Comparison of ENCODE assay signal across 18 cellular contexts in the genomic region with DNA sequence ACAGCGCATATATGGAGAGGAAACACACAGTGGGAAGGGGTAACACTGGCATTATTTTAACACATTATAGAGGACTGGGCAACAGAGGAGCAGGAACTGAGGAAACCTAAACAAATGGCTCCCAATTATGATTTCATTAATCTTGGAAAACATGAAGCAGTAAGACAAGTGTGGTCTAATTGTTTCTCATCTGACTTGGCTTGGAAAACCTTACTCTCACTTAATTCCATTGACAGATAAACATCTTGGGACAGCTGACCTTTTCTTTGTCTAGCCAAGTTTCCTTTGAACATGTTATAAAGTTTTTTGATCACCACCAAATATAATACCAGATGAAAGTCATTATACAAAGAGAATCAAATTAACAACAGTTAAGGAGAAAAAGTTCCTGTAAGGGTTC. TPM values are rescaled to one million over a fixed set of nuclear protein-coding genes. Genes with fewer than 3 reads are reported as not detected.
DNase-seq lines count a peak whose midpoint lies in the region; ATAC-seq, FAIRE-seq and TF ChIP-seq lines count a peak whose summit lies in the region.
"Had no signal": no experiment of that assay in that cellular context is flagged by ENCODE, and none has a peak within 500 bp of the region (broad histone marks: within the 10 kb centered on the region; RNA-seq: fewer than 3 reads in every experiment).

No MANE protein-coding gene starts in this region.

- TF ChIP-seq CTCF in coronary artery (IDR thresholded peaks at IDR 0.05) (no peak), testis (IDR thresholded peaks at IDR 0.05) (no peak)

- H3K27ac ChIP-seq in coronary artery (peak overlapping the region; percentile 64 to 87), muscle layer of duodenum (ENCODE audit: low read length) (peak overlapping the region; percentile 76), testis (peak overlapping the region; percentile 31 to 85)

- H3K9me3 Mint-ChIP-seq in stimulated activated naive B cell treated with anti-CD40 and anti-IgM and Interleukin-4, amounts not matched to agents 10 μg/mL and 1 μg/mL and 100 μg/mL, for 72 hours: peaks cover 0 to 2% of the 10 kb centered on the region in 2 donors

- ATAC-seq in GM18858 (IDR thresholded peaks at IDR 0.05; ENCODE audit: unreplicated experiment): no peak
- no peak for ATAC-seq in stimulated activated naive B cell treated with anti-CD40 and anti-IgM and Interleukin-4, amounts not matched to agents 10 μg/mL and 1 μg/mL and 100 μg/mL, for 72 hours (replicated peaks)

- no peak for TF ChIP-seq POLR2A in testis (IDR thresholded peaks at IDR 0.05)

- no peak for FAIRE-seq in GM19239 (lab: Jason Lieb, UNC)
- FAIRE-seq: G401.6, GM12892, small intestine had no signal

- H3K4me1 ChIP-seq in muscle layer of duodenum (ENCODE audit: control insufficient read depth in 1 of 2, insufficient read depth in 2 of 2, low read length in 2 of 2) (peaks cover 4 to 8% of the 10 kb centered on the region in 2 donors), testis (peaks cover 10% of the 10 kb centered on the region)

- DNase-seq in M059J (ENCODE audit: low read depth) (peak; percentile 65), coronary artery (ENCODE audit: low spot score) (no peak), testis (no peak), iPS-NIHi11 (ENCODE audit: low spot score) (no peak), GM19239 (ENCODE audit: insufficient read length, low spot score) (no peak)
- DNase-seq in stimulated activated naive B cell treated with anti-CD40 and anti-IgM and Interleukin-4, amounts not matched to agents 10 μg/mL and 1 μg/mL and 100 μg/mL, for 72 hours: no peak
- DNase-seq: activated CD4-positive, CD25-positive, alpha-beta regulatory T cell; activated gamma-delta T cell treated with Interleukin-2 at 50 U/mL for 16 hours; Calu3; NCI-H2171 treated with DMSO at 0.1 percent for 48 hours; NK-92 treated with Interleukin-12 subunit alpha and Interleukin-12 subunit beta, amount 100 ng/mL, for 24 hours; small intestine; T-helper 2 cell had no signal

- H3K4me1 Mint-ChIP-seq in stimulated activated naive B cell treated with anti-CD40 and anti-IgM and Interleukin-4, amounts not matched to agents 10 μg/mL and 1 μg/mL and 100 μg/mL, for 72 hours: peaks cover 4 to 6% of the 10 kb centered on the region in 2 donors

- H3K4me3 Mint-ChIP-seq in stimulated activated naive B cell treated with anti-CD40 and anti-IgM and Interleukin-4, amounts not matched to agents 10 μg/mL and 1 μg/mL and 100 μg/mL, for 72 hours: no peak overlapping the region

- H3K27me3 Mint-ChIP-seq in stimulated activated naive B cell treated with anti-CD40 and anti-IgM and Interleukin-4, amounts not matched to agents 10 μg/mL and 1 μg/mL and 100 μg/mL, for 72 hours: no peaks in the 10 kb centered on the region

- intact Hi-C loops in testis (cut with DNase I; ENCODE audit: low total_unique reads): no loop called here

- no peaks in the 10 kb centered on the region for H3K36me3 ChIP-seq in muscle layer of duodenum (ENCODE audit: control insufficient read depth in 1 of 2, insufficient read depth in 2 of 2, low read length in 2 of 2)
- no peaks in the 10 kb centered on the region for H3K36me3 ChIP-seq in testis (ENCODE audit: low read depth, missing control alignments)

- no peak overlapping the region for H3K27ac Mint-ChIP-seq in stimulated activated naive B cell treated with anti-CD40 and anti-IgM and Interleukin-4, amounts not matched to agents 10 μg/mL and 1 μg/mL and 100 μg/mL, for 72 hours

- H3K36me3 Mint-ChIP-seq in stimulated activated naive B cell treated with anti-CD40 and anti-IgM and Interleukin-4, amounts not matched to agents 10 μg/mL and 1 μg/mL and 100 μg/mL, for 72 hours: peaks cover 10 to 22% of the 10 kb centered on the region in 2 donors

- H3K4me3 ChIP-seq in coronary artery: peak overlapping the region; percentile 56
- peak overlapping the region; percentile 24 to 42 for H3K4me3 ChIP-seq in muscle layer of duodenum (ENCODE audit: low read depth in 1 of 2, low read length in 2 of 2)
- no peak overlapping the region for H3K4me3 ChIP-seq in testis
- H3K4me3 ChIP-seq: lung had no signal

- H3K9me3 ChIP-seq in muscle layer of duodenum (ENCODE audit: control insufficient read depth in 1 of 2, low read length in 2 of 2): peaks cover 0 to 3% of the 10 kb centered on the region in 2 donors
- no peaks in the 10 kb centered on the region for H3K9me3 ChIP-seq in testis

- no peaks in the 10 kb centered on the region for H3K27me3 ChIP-seq in muscle layer of duodenum (ENCODE audit: low read depth, low read length)
- no peaks in the 10 kb centered on the region for H3K27me3 ChIP-seq in testis

- WGBS in testis, 2 donors: 77 to 78% methylated on average over 1 of the region's 1 CpG

RNA-seq across cellular contexts. Expression of a gene that starts 50.2 kb away (rescaled TPM):
- 1.9 and 2.1 TPM in 2 replicates for total RNA-seq in M059J (2014; rRNA removed; shearing (Covaris generic))
- 1 to 10 TPM; 3.3 to 5.3 TPM for total RNA-seq in testis
- 24.1 TPM for polyA plus RNA-seq in testis (ENCODE audit: insufficient read depth, low read depth, low replicate concordance)

Comparison
In these comparisons a context has a peak if more than half of its experiments do, and no peak if none do; other contexts are left out.
1. H3K4me3 ChIP-seq: peak in coronary artery (single experiment) and muscle layer of duodenum (2 of 2); none in testis (0 of 2).
2. Peak in every context shown above with its lines, with median percentiles within 50 percentile points of each other: H3K27ac ChIP-seq.